Comparison of ENCODE assay signal across 8 cellular contexts in the genomic region with DNA sequence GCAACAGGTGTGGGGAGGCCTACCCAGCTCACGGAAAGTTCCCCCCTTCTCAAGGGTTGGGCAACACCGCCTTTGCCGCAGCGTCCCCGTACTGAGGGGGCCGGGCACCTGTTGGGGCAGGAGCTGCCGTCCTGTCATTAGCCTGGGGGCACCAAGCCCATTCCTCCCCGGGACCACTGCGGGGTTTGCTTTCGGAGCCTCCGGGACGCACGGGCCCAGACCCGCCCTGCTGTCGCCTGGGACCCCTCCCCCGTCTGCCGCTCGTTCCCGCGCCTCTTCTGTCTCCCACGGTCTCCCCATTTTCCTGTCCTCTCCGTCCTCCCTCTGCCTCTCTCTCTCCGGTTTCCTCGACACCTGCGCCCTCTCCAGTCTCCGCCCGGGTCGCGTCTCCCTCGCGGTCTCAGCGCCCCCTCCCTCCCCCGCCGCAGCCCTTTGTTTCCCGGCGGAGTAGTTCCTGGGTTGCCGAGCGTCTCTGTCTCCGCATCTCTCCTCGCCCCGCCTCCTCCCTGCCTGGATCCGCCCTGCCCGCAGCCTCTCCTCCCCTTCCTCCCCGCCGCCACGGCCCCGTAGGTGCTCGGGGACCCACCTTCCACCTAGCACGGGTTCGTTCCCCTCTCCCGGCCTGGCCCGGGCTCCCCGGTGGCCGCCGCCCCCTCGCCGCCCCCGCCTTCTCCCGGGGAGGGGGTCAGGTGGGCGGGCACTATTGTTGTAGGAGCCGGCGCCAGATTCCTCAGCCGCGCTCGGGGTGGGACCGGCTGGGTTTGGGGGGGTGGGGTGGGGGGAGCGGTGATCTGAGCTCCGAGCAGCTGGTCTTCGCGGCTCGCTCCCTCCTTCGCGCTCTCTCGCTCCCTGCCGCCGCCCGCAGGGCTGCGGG. TPM values are rescaled to one million over a fixed set of nuclear protein-coding genes. Genes with fewer than 3 reads are reported as not detected.
DNase-seq lines count a peak whose midpoint lies in the region; ATAC-seq and TF ChIP-seq lines count a peak whose summit lies in the region.

Gene CACNB3, plus strand, starts transcription at position 540 of the 874 bp plus-strand sequence. CDS start 434 bp downstream, outside the sequence.

- peaks cover 3% of the 10 kb centered on the region for H3K4me1 ChIP-seq in BE2C
- H3K4me1 ChIP-seq in GM23338 (ENCODE audit: insufficient read depth) = peaks cover 12% of the 10 kb centered on the region; the same call in 1 of the 2 replicates
- peaks cover 38% of the 10 kb centered on the region for H3K4me1 ChIP-seq in ectodermal cell (ENCODE audit: control insufficient read depth, insufficient read depth, low read length)
- H3K4me1 ChIP-seq in mesenchymal stem cell (ENCODE audit: control insufficient read depth, insufficient read depth, low read depth, low read length) = peaks cover 30% of the 10 kb centered on the region

- no peaks in the 10 kb centered on the region; the same call in 1 of the 2 replicates for H4K20me1 ChIP-seq in GM23338 (replicated peaks; ENCODE audit: insufficient read depth)

- H3K36me3 ChIP-seq in BE2C (no peaks in the 10 kb centered on the region), GM23338 (ENCODE audit: insufficient read depth) (no peaks in the 10 kb centered on the region), ectodermal cell (ENCODE audit: control insufficient read depth, insufficient read depth, low read length) (no peaks in the 10 kb centered on the region), mesenchymal stem cell (ENCODE audit: control insufficient read depth in 1 of 2, insufficient read depth in 2 of 2, low read depth in 1 of 2, low read length in 2 of 2) (peaks cover 1 to 7% of the 10 kb centered on the region in 2 experiments)

- H2AFZ ChIP-seq in GM23338 (peak within 1 kb of the TSS; percentile 96), mesenchymal stem cell (ENCODE audit: low read depth, low read length) (peak within 1 kb of the TSS; percentile 32)

- peak within 1 kb of the TSS; percentile 90 for H4K8ac ChIP-seq in mesenchymal stem cell (ENCODE audit: low read length)

- POLR2A ChIA-PET in activated CD4-positive, alpha-beta memory T cell treated with anti-CD3 and anti-CD28 coated beads, Interleukin-2, amount 10 ng/mL, durations not matched to agents 7 days and 5 days (lab: Charles Lee) = interaction anchor here (1.1 to 2.2 kb wide), 3 partner anchors 12 to 136 kb away, joined by 4 to 8 read pairs (median 5); partner anchors contain the start of genes DDX23 and KANSL2

- H3K9me3 Mint-ChIP-seq in GM23338 = no peaks in the 10 kb centered on the region
- no peaks in the 10 kb centered on the region for H3K9me3 Mint-ChIP-seq in activated CD4-positive, alpha-beta memory T cell treated with anti-CD3 and anti-CD28 coated beads, Interleukin-2, amount 10 ng/mL, durations not matched to agents 7 days and 5 days

- H2BK15ac ChIP-seq in mesenchymal stem cell (ENCODE audit: low read depth, poor library complexity, severe bottlenecking) = peak within 1 kb of the TSS; percentile 50

- H3K4me3 ChIP-seq in BE2C (ENCODE audit: low read depth, low read length) = peak within 1 kb of the TSS; percentile 60
- peak within 1 kb of the TSS; percentile 85 for H3K4me3 ChIP-seq in GM23338
- H3K4me3 ChIP-seq in ectodermal cell (ENCODE audit: insufficient read depth, low read depth, low read length) = peak within 1 kb of the TSS; percentile 76
- peak within 1 kb of the TSS; percentile 72 to 79 for H3K4me3 ChIP-seq in mesenchymal stem cell (ENCODE audit: insufficient read depth in 1 of 2, low read depth in 1 of 2, low read length in 2 of 2)

- H3K9ac ChIP-seq in mesenchymal stem cell (ENCODE audit: low read length) = peak within 1 kb of the TSS; percentile 58

- peak within 1 kb of the TSS in 1 of 2 experiments; percentile 10 for H3K23ac ChIP-seq in mesenchymal stem cell (ENCODE audit: low read length in 2 of 2)

- peak within 1 kb of the TSS; percentile 84 for H3K4me3 Mint-ChIP-seq in GM23338
- peak within 1 kb of the TSS; percentile 98 for H3K4me3 Mint-ChIP-seq in activated CD4-positive, alpha-beta memory T cell treated with anti-CD3 and anti-CD28 coated beads, Interleukin-2, amount 10 ng/mL, durations not matched to agents 7 days and 5 days

- no peaks in the 10 kb centered on the region for H3K9me3 ChIP-seq in BE2C
- H3K9me3 ChIP-seq in ectodermal cell (ENCODE audit: control insufficient read depth, low read length) = no peaks in the 10 kb centered on the region
- no peaks in the 10 kb centered on the region for H3K9me3 ChIP-seq in mesenchymal stem cell (ENCODE audit: control insufficient read depth, low read length)

- H4K91ac ChIP-seq in mesenchymal stem cell (ENCODE audit: low read length) = peak within 1 kb of the TSS; percentile 87

- no peaks in the 10 kb centered on the region for H3K27me3 ChIP-seq in BE2C
- peaks cover 78% of the 10 kb centered on the region for H3K27me3 ChIP-seq in GM23338 (ENCODE audit: insufficient read depth)
- peaks cover 26% of the 10 kb centered on the region for H3K27me3 ChIP-seq in ectodermal cell (ENCODE audit: control insufficient read depth, insufficient read depth, low read length, poor library complexity, severe bottlenecking)
- no peaks in the 10 kb centered on the region for H3K27me3 ChIP-seq in mesenchymal stem cell (ENCODE audit: control insufficient read depth in 1 of 2, insufficient read depth in 1 of 2, low read length in 2 of 2)

- WGBS in ectodermal cell, 2 experiments = 0% methylated on average over 78 of the region's 78 CpGs
- WGBS in mesenchymal stem cell = 2% methylated on average over 54 of the region's 78 CpGs

- H3K9me2 ChIP-seq in GM23338 (ENCODE audit: insufficient read depth) = no peaks in the 10 kb centered on the region

- CTCF ChIA-PET in activated CD4-positive, alpha-beta memory T cell treated with anti-CD3 and anti-CD28 coated beads, Interleukin-2, amount 10 ng/mL, durations not matched to agents 7 days and 5 days (lab: Charles Lee) = interaction anchor here (1.1 to 1.9 kb wide), 2 partner anchors 22 to 149 kb away, joined by 3 to 4 read pairs; no protein-coding TSS in a partner anchor

- peaks cover 36% of the 10 kb centered on the region for H3K4me1 Mint-ChIP-seq in GM23338
- peaks cover 39% of the 10 kb centered on the region for H3K4me1 Mint-ChIP-seq in activated CD4-positive, alpha-beta memory T cell treated with anti-CD3 and anti-CD28 coated beads, Interleukin-2, amount 10 ng/mL, durations not matched to agents 7 days and 5 days

- H3K27ac Mint-ChIP-seq in GM23338 = no peak within 1 kb of the TSS
- H3K27ac Mint-ChIP-seq in activated CD4-positive, alpha-beta memory T cell treated with anti-CD3 and anti-CD28 coated beads, Interleukin-2, amount 10 ng/mL, durations not matched to agents 7 days and 5 days = peak within 1 kb of the TSS; percentile 47

- peak; percentile 79 for DNase-seq in BE2C
- DNase-seq in GM23338 (ENCODE audit: low spot score) = peak; percentile 89
- peak; percentile 62 for DNase-seq in NCI-H226
- DNase-seq in activated CD4-positive, alpha-beta memory T cell treated with anti-CD3 and anti-CD28 coated beads, Interleukin-2, amount 10 ng/mL, durations not matched to agents 7 days and 5 days = peak; percentile 84
- peak; percentile 66 for DNase-seq in mesenchymal stem cell
- peak; percentile 62 for DNase-seq in stimulated activated CD8-positive, alpha-beta memory T cell treated with anti-CD3 and anti-CD28 coated beads, Interleukin-12 subunit alpha, Interleukin-12 subunit beta, amount 100 ng/mL, for 1 hour (ENCODE audit: low read depth)
- DNase-seq in GOT3 (lab: John Stamatoyannopoulos, UW) = no peak

- no peaks in the 10 kb centered on the region; the same call in 1 of the 2 replicates for H3F3A ChIP-seq in GM23338 (replicated peaks; ENCODE audit: low read depth)

- H2BK5ac ChIP-seq in mesenchymal stem cell (ENCODE audit: low read depth, low read length, poor library complexity, severe bottlenecking) = no peak within 1 kb of the TSS

- H3K79me2 ChIP-seq in GM23338 (replicated peaks; ENCODE audit: insufficient read depth) = no peaks in the 10 kb centered on the region

- H2BK120ac ChIP-seq in mesenchymal stem cell (ENCODE audit: low read depth, low read length) = peak within 1 kb of the TSS; percentile 27

- peak; percentile 35 for ATAC-seq in GM23338

- H2BK12ac ChIP-seq in mesenchymal stem cell (ENCODE audit: low read length in 2 of 2) = peak within 1 kb of the TSS; percentile 12 to 74

- peaks cover 58% of the 10 kb centered on the region for H3K27me3 Mint-ChIP-seq in GM23338 (ENCODE audit: insufficient read depth, low read depth, poor library complexity)
- H3K27me3 Mint-ChIP-seq in activated CD4-positive, alpha-beta memory T cell treated with anti-CD3 and anti-CD28 coated beads, Interleukin-2, amount 10 ng/mL, durations not matched to agents 7 days and 5 days = peaks cover 22% of the 10 kb centered on the region

- peak within 1 kb of the TSS; percentile 45 for H2AK5ac ChIP-seq in mesenchymal stem cell (ENCODE audit: low read length, severe bottlenecking)

- no peak for TF ChIP-seq CTCF in BE2C (IDR thresholded peaks at IDR 0.05; ENCODE audit: low read depth, low read length)
- TF ChIP-seq CTCF in GM23338 (conservative IDR thresholded peaks at IDR 0.05; ENCODE audit: low read depth in 2 of 2) = no peak

- H3K4me2 ChIP-seq in GM23338 (peak within 1 kb of the TSS; percentile 86), mesenchymal stem cell (ENCODE audit: low read length, poor library complexity, severe bottlenecking) (peak within 1 kb of the TSS; percentile 88)

- H3K79me1 ChIP-seq in mesenchymal stem cell (replicated peaks; ENCODE audit: low read length, poor library complexity, severe bottlenecking) = peaks cover 43% of the 10 kb centered on the region

- H3K27ac ChIP-seq in GM23338 (ENCODE audit: low read depth) (no peak within 1 kb of the TSS), ectodermal cell (ENCODE audit: insufficient read depth, low read depth, low read length, poor library complexity, severe bottlenecking) (peak within 1 kb of the TSS; percentile 32), mesenchymal stem cell (ENCODE audit: low read length, poor library complexity, severe bottlenecking) (no peak within 1 kb of the TSS)

- peak within 1 kb of the TSS; percentile 30 to 81 for H3K18ac ChIP-seq in mesenchymal stem cell (ENCODE audit: low read depth in 1 of 2, low read length in 2 of 2)

- no peaks in the 10 kb centered on the region for H3K36me3 Mint-ChIP-seq in GM23338 (ENCODE audit: low read depth)
- H3K36me3 Mint-ChIP-seq in activated CD4-positive, alpha-beta memory T cell treated with anti-CD3 and anti-CD28 coated beads, Interleukin-2, amount 10 ng/mL, durations not matched to agents 7 days and 5 days (ENCODE audit: low read depth) = no peaks in the 10 kb centered on the region

- H3K14ac ChIP-seq in mesenchymal stem cell (ENCODE audit: low read length in 2 of 2) = peak within 1 kb of the TSS in 1 of 2 experiments; percentile 78

- H3K4ac ChIP-seq in mesenchymal stem cell (ENCODE audit: low read depth in 1 of 2, low read length in 2 of 2) = peak within 1 kb of the TSS; percentile 15 to 82

RNA-seq across cellular contexts. Expression of gene CACNB3, which starts in this region (rescaled TPM):
- polyA plus RNA-seq in BE2C (2012; ENCODE audit: insufficient read depth, insufficient read length, low read depth) = 15.5 TPM
- 3.4 and 4.1 TPM in 2 replicates for total RNA-seq in GM23338 (2014; rRNA removed; shearing (Covaris generic))
- polyA plus RNA-seq in GM23338 (2016; fragmentation: Nextera tagmentation; extraction: Ambion mirVana) = 6.2 and 6.3 TPM in 2 replicates
- 10 to 100 TPM; 32.8 to 34.2 TPM for total RNA-seq in activated CD4-positive, alpha-beta memory T cell treated with anti-CD3 and anti-CD28 coated beads, Interleukin-2, amount 10 ng/mL, durations not matched to agents 7 days and 5 days
- polyA plus RNA-seq in ectodermal cell (2013, experiment 1 of 4) = 89.9 TPM
- polyA plus RNA-seq in ectodermal cell (2013, experiment 2 of 4) = 86.1 TPM
- 69.9 TPM for polyA plus RNA-seq in ectodermal cell (2013, experiment 3 of 4)
- polyA plus RNA-seq in ectodermal cell (2013, experiment 4 of 4) = 76.3 TPM
- 43.5 TPM for polyA plus RNA-seq in mesenchymal stem cell (2013, experiment 1 of 2)
- 45.6 TPM for polyA plus RNA-seq in mesenchymal stem cell (2013, experiment 2 of 2)
